ENCODE assay signal across 8 cellular contexts in the genomic region with DNA sequence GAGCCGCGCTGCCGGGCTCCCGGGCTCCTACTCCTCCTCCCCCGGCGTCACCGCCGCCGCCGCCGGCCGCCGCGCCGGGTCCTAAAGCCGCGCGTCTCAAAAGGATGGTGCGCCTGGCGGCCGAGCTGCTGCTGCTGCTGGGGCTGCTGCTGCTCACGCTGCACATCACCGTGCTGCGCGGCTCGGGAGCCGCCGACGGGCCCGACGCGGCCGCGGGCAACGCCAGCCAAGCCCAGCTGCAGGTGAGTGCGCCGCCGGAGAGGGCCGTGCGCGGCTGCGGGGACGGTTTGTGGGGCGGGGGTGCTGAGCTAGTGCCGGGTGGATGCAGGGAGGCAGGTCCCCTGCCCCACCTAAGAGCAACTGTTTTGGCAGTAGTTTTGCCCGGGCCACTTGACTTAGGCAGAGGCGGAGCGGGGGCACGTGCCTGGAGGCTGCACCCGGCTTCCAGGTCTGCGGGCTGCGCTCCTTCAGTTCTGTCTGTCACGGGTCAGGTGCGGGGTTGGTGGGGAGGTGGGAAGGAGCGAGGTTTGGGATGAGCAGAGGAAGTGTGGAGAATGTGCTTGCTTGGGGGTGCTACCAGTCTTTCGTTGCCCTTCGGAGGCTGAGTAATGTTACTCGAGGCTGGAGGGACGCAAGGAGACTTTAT. TPM values are rescaled to one million over a fixed set of nuclear protein-coding genes. Genes with fewer than 3 reads are reported as not detected.
DNase-seq lines count a peak whose midpoint lies in the region; ATAC-seq and TF ChIP-seq lines count a peak whose summit lies in the region.

No MANE protein-coding gene starts in this region.

- H3K9me3 ChIP-seq in HUES48 (ENCODE audit: control insufficient read depth, insufficient read depth, low read length) (no peaks in the 10 kb centered on the region), hepatocyte (ENCODE audit: low read depth) (no peaks in the 10 kb centered on the region)

- H3K36me3 ChIP-seq in HUES48 (ENCODE audit: control insufficient read depth, insufficient read depth, low read length) (no peaks in the 10 kb centered on the region), hepatocyte (replicated peaks; ENCODE audit: insufficient read depth, low read depth) (no peaks in the 10 kb centered on the region)

- peaks cover 65% of the 10 kb centered on the region for H3K27me3 ChIP-seq in HUES48 (ENCODE audit: control insufficient read depth, insufficient read depth, low read length)
- peaks cover 62% of the 10 kb centered on the region for H3K27me3 ChIP-seq in hepatocyte

- no peak overlapping the region for H3K9ac ChIP-seq in HUES48 (ENCODE audit: low read depth, low read length)

- peak overlapping the region; percentile 70 for H2AFZ ChIP-seq in hepatocyte

- peak overlapping the region; percentile 98 for H3K4me2 ChIP-seq in hepatocyte

- H3K4me1 ChIP-seq in HUES48 (ENCODE audit: control insufficient read depth, insufficient read depth, low read length) (peaks cover 14% of the 10 kb centered on the region; the same call in 1 of the 2 replicates), hepatocyte (ENCODE audit: insufficient read depth) (peaks cover 16% of the 10 kb centered on the region)

- no peak for TF ChIP-seq CTCF in hepatocyte (IDR thresholded peaks at IDR 0.05; ENCODE audit: poor library complexity)

- intact Hi-C loops in sciatic nerve (cut with DNase I) = no loop called here

- no peaks in the 10 kb centered on the region for H3K9me2 ChIP-seq in hepatocyte (replicated peaks; ENCODE audit: insufficient read depth)

- no peaks in the 10 kb centered on the region for H4K20me1 ChIP-seq in hepatocyte (ENCODE audit: insufficient read depth, poor library complexity, severe bottlenecking)

- ATAC-seq in GM21390 (IDR thresholded peaks at IDR 0.05; ENCODE audit: unreplicated experiment) (peak; percentile 91), sciatic nerve (peak; percentile 42), HG03196 (IDR thresholded peaks at IDR 0.05; ENCODE audit: unreplicated experiment) (no peak)

- WGBS in hepatocyte (ENCODE audit: low lambda C conversion rate, missing lambda C conversion rate) = 2% methylated on average over 54 of the region's 59 CpGs

- peak; percentile 38 for DNase-seq in DMS153 (lab: John Stamatoyannopoulos, UW)
- DNase-seq in SW480 (ENCODE audit: low spot score) = peak; percentile 88
- peak; percentile 38 for DNase-seq in amniotic stem cell (lab: John Stamatoyannopoulos, UW)
- peak; percentile 79 for DNase-seq in hepatocyte (ENCODE audit: low spot score)
- peak; percentile 63 for DNase-seq in sciatic nerve (ENCODE audit: low spot score)

- H3K27ac ChIP-seq in HUES48 (ENCODE audit: low read depth, low read length) (no peak overlapping the region), hepatocyte (no peak overlapping the region)

- peak overlapping the region; percentile 78 for H3K4me3 ChIP-seq in HUES48 (ENCODE audit: low read depth, low read length)
- peak overlapping the region; percentile 72 for H3K4me3 ChIP-seq in hepatocyte

- H3K79me2 ChIP-seq in hepatocyte = no peaks in the 10 kb centered on the region

RNA-seq across cellular contexts. Expression of a gene that starts 0.7 kb away (rescaled TPM):
- total RNA-seq in hepatocyte (1.4 and 1.7 TPM in 2 replicates), sciatic nerve (24.1 TPM)
- polyA plus RNA-seq in hepatocyte = 0.76 and 1.7 TPM in 2 replicates

Comparison
In these comparisons a context has a peak if more than half of its experiments do, and no peak if none do; other contexts are left out.
1. DNase-seq: peak in every context shown above with its lines; median percentile 88 in SW480; 79 in hepatocyte; 63 in sciatic nerve; 38 in DMS153; 38 in amniotic stem cell.